8 cellular contexts compared by ENCODE assay signal in genomic region chr6:28646650-28647049, GRCh38.
"Had no signal": no experiment of that assay in that cellular context is flagged by ENCODE, and none has a peak within 500 bp of the region (broad histone marks: within the 10 kb centered on the region; RNA-seq: fewer than 3 reads in every experiment).

No MANE protein-coding gene starts in this region.

- H3K4me3 ChIP-seq: GM23338 had no signal

- H3K4me1 Mint-ChIP-seq: GM23338 had no signal

- DNase-seq: H9, HCEC 1CT, HFFc6, KG1 had no signal

- H3K27ac Mint-ChIP-seq: GM23338, H9, HFFc6, IgD-negative memory B cell had no signal

- ATAC-seq: GM23338, HepG2 had no signal

- H3K4me3 Mint-ChIP-seq: GM23338, H9, HFFc6, IgD-negative memory B cell had no signal

- H3K9me3 Mint-ChIP-seq: H9, HFFc6 had no signal

- H3K36me3 Mint-ChIP-seq: IgD-negative memory B cell had no signal

- H3K27ac ChIP-seq: HL-60 had no signal
